ENCODE assay signal across 8 cellular contexts in the genomic region with DNA sequence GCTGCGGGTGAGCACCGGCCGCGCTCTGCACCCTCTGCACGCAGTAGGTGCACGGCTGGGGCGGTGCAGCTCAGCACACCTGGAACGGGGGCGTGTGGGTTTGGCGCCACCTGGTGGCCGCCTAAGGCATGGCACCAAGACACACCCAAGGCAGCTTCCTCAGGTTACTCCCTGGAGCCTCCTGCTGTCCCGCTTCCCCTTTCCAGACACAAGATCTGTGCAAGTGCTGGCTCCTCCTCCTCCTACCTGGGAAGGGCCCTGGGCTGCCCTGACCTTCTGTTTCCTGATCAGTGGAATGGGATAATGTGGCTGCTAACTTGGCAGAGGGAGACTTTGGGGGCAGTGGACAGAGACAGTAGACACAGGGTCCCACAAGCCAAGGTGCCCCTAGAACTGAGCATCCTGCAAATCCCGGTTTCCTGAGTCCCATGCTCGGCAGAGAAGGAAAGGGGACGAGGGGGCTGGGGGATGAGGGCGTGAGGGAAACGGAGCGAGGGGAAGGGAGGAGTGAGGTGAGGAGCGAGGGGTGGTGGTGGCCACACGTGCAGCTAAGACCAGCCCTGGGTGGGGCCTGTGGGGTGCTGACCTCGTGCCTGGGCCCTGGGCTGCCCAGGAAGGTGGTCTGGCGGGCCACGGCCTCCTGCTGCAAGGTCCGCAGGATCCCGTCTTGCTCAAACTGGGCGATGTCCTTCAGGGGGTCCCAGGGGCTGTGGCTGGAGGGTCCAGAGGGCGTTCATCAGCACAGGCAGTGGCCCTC. TPM values are rescaled to one million over a fixed set of nuclear protein-coding genes. Genes with fewer than 3 reads are reported as not detected.
DNase-seq lines count a peak whose midpoint lies in the region; TF ChIP-seq lines count a peak whose summit lies in the region.

No MANE protein-coding gene starts in this region.

- DNase-seq in NCI-H446 (lab: John Stamatoyannopoulos, UW), result peak; percentile 5 to 66
- no peak for DNase-seq in NCI-H446 treated with DMSO at 0.1 percent for 48 hours (lab: John Stamatoyannopoulos, UW)
- peak; percentile 26 for DNase-seq in HS-27A (ENCODE audit: low read depth)
- DNase-seq in OCI-M1 (lab: John Stamatoyannopoulos, UW), result peak; percentile 74
- peak; percentile 84 for DNase-seq in activated T-cell treated with anti-CD3 and anti-CD28 coated beads, Interleukin-2, amount 50 U/mL, for 24 hours
- peak; percentile 56 for DNase-seq in fibroblast of mammary gland (ENCODE audit: low read depth)
- DNase-seq in neural progenitor cell (ENCODE audit: low spot score), result peak; percentile 85
- peak; percentile 76 to 82 for DNase-seq in suprapubic skin (ENCODE audit: low spot score in 2 of 2)

- H3K9me3 ChIP-seq in neural progenitor cell (ENCODE audit: low read depth), result no peaks in the 10 kb centered on the region
- no peaks in the 10 kb centered on the region for H3K9me3 ChIP-seq in suprapubic skin

- no peak overlapping the region for H3K27ac Mint-ChIP-seq in activated T-cell treated with anti-CD3 and anti-CD28 coated beads, Interleukin-2, amount 50 U/mL, for 24 hours
- no peak overlapping the region for H3K27ac Mint-ChIP-seq in neural progenitor cell

- H3F3A ChIP-seq in neural progenitor cell (ENCODE audit: low read depth), result no peaks in the 10 kb centered on the region

- H3K4me3 ChIP-seq in fibroblast of mammary gland (ENCODE audit: control insufficient read depth, low read depth, low read length), result no peak overlapping the region
- H3K4me3 ChIP-seq in neural progenitor cell, result no peak overlapping the region
- no peak overlapping the region for H3K4me3 ChIP-seq in suprapubic skin

- no peak overlapping the region for H3K4me3 Mint-ChIP-seq in activated T-cell treated with anti-CD3 and anti-CD28 coated beads, Interleukin-2, amount 50 U/mL, for 24 hours
- no peak overlapping the region for H3K4me3 Mint-ChIP-seq in neural progenitor cell

- WGBS in suprapubic skin, result 80% methylated on average over 16 of the region's 27 CpGs

- H3K4me1 ChIP-seq in neural progenitor cell (peaks cover 9% of the 10 kb centered on the region), suprapubic skin (peaks cover 14% of the 10 kb centered on the region)

- H3K9ac ChIP-seq in neural progenitor cell, result no peak overlapping the region

- H2AFZ ChIP-seq in neural progenitor cell (replicated peaks), result no peak overlapping the region

- H4K20me1 ChIP-seq in neural progenitor cell (ENCODE audit: low read depth), result no peaks in the 10 kb centered on the region

- H3K27me3 ChIP-seq in neural progenitor cell, result no peaks in the 10 kb centered on the region
- H3K27me3 ChIP-seq in suprapubic skin, result no peaks in the 10 kb centered on the region

- H3K36me3 ChIP-seq in neural progenitor cell (no peaks in the 10 kb centered on the region), suprapubic skin (peaks cover 66% of the 10 kb centered on the region)

- H3K9me3 Mint-ChIP-seq in activated T-cell treated with anti-CD3 and anti-CD28 coated beads, Interleukin-2, amount 50 U/mL, for 24 hours, result no peaks in the 10 kb centered on the region
- H3K9me3 Mint-ChIP-seq in neural progenitor cell, result no peaks in the 10 kb centered on the region

- H3K4me2 ChIP-seq in neural progenitor cell, result no peak overlapping the region

- no peak for TF ChIP-seq POLR2A in suprapubic skin (IDR thresholded peaks at IDR 0.05)

- H3K4me1 Mint-ChIP-seq in activated T-cell treated with anti-CD3 and anti-CD28 coated beads, Interleukin-2, amount 50 U/mL, for 24 hours (ENCODE audit: low read depth), result no peaks in the 10 kb centered on the region
- peaks cover 15% of the 10 kb centered on the region for H3K4me1 Mint-ChIP-seq in neural progenitor cell

- TF ChIP-seq CTCF in fibroblast of mammary gland (conservative IDR thresholded peaks at IDR 0.05; ENCODE audit: control insufficient read depth, insufficient read depth, low read depth, low read length) (peak; percentile 91), neural progenitor cell (IDR thresholded peaks at IDR 0.05) (peak; percentile 96), suprapubic skin (IDR thresholded peaks at IDR 0.05) (peak; percentile 95 to 99)

- no peak overlapping the region for H3K27ac ChIP-seq in neural progenitor cell
- H3K27ac ChIP-seq in suprapubic skin, result no peak overlapping the region

- TF ChIP-seq EP300 in suprapubic skin (IDR thresholded peaks at IDR 0.05), result no peak

- no peaks in the 10 kb centered on the region for H3K27me3 Mint-ChIP-seq in activated T-cell treated with anti-CD3 and anti-CD28 coated beads, Interleukin-2, amount 50 U/mL, for 24 hours
- peaks cover 10% of the 10 kb centered on the region for H3K27me3 Mint-ChIP-seq in neural progenitor cell (ENCODE audit: insufficient read depth, low read depth)

- H3K36me3 Mint-ChIP-seq in activated T-cell treated with anti-CD3 and anti-CD28 coated beads, Interleukin-2, amount 50 U/mL, for 24 hours (ENCODE audit: low read depth), result no peaks in the 10 kb centered on the region
- H3K36me3 Mint-ChIP-seq in neural progenitor cell, result peaks cover 7% of the 10 kb centered on the region

- no peaks in the 10 kb centered on the region for H3K79me2 ChIP-seq in neural progenitor cell (ENCODE audit: low read depth)

RNA-seq across cellular contexts. Expression of a gene that starts 34.8 kb away (rescaled TPM):
- total RNA-seq in neural progenitor cell (ENCODE audit: low replicate concordance) (17.2 and 22.3 TPM in 2 replicates), suprapubic skin (10 to 100 TPM; 38.1 to 66.5 (median 40.9) TPM)
